In the genomic region with DNA sequence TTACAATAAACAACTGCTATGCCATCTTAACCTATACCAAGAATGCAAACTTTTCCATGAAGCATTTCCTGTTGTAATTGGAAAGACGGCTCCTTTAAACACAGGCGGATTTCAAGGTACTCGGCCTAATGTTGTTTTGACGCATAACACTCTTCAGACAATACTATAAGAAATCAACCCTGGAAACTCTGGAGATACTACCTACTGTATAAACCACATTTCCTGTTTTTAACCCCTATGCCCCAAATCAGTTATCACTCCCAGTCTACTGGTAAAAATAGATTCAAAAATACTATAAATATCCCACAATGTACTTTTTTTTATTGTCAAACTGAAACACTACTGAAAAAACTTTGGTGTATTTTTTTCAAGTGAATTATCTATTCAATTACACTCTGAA, we compare ENCODE assay signal across 20 cellular contexts.
A peak's percentile ranks its signal among the peaks of the same experiment; 100 is the strongest.
DNase-seq lines count a peak whose midpoint lies in the region; ATAC-seq and TF ChIP-seq lines count a peak whose summit lies in the region.
"Had no signal": no experiment of that assay in that cellular context is flagged by ENCODE, and none has a peak within 500 bp of the region (broad histone marks: within the 10 kb centered on the region; RNA-seq: fewer than 3 reads in every experiment).

No MANE protein-coding gene starts in this region.

- H3K27ac Mint-ChIP-seq in activated naive CD4-positive, alpha-beta T cell treated with anti-CD3 and anti-CD28 coated beads for 36 hours: peak overlapping the region; percentile 99
- peak overlapping the region; percentile 91 for H3K27ac Mint-ChIP-seq in activated naive CD8-positive, alpha-beta T cell treated with anti-CD3 and anti-CD28 coated beads, Interleukin-2, amount 50 U/mL, for 24 hours
- H3K27ac Mint-ChIP-seq in stimulated activated naive CD8-positive, alpha-beta T cell treated with anti-CD3 and anti-CD28 coated beads, Interleukin-15, amount 100 ng/mL, for 72 hours: peak overlapping the region; percentile 94 to 97
- H3K27ac Mint-ChIP-seq: brain had no signal

- no peaks in the 10 kb centered on the region for H3K9me3 Mint-ChIP-seq in activated naive CD4-positive, alpha-beta T cell treated with anti-CD3 and anti-CD28 coated beads for 36 hours
- no peaks in the 10 kb centered on the region for H3K9me3 Mint-ChIP-seq in activated naive CD8-positive, alpha-beta T cell treated with anti-CD3 and anti-CD28 coated beads, Interleukin-2, amount 50 U/mL, for 24 hours
- H3K9me3 Mint-ChIP-seq in stimulated activated naive CD8-positive, alpha-beta T cell treated with anti-CD3 and anti-CD28 coated beads, Interleukin-15, amount 100 ng/mL, for 72 hours: no peaks in the 10 kb centered on the region
- H3K9me3 Mint-ChIP-seq: brain had no signal

- no peak overlapping the region for H3K4me3 ChIP-seq in NB4 (ENCODE audit: low read depth, low read length)
- H3K4me3 ChIP-seq: gastroesophageal sphincter, left ventricle myocardium inferior, right lobe of liver, suprapubic skin had no signal

- ATAC-seq in activated naive CD8-positive, alpha-beta T cell treated with anti-CD3 and anti-CD28 coated beads, Interleukin-2, amount 50 U/mL, for 24 hours: peak; percentile 50
- ATAC-seq in stimulated activated naive CD8-positive, alpha-beta T cell treated with anti-CD3 and anti-CD28 coated beads, Interleukin-15, amount 100 ng/mL, for 72 hours: peak; percentile 62
- ATAC-seq in HG03521 (IDR thresholded peaks at IDR 0.05; ENCODE audit: unreplicated experiment): no peak
- ATAC-seq: gastroesophageal sphincter, right lobe of liver had no signal

- no peak for DNase-seq in activated naive CD4-positive, alpha-beta T cell treated with anti-CD3 and anti-CD28 coated beads for 36 hours
- DNase-seq in activated naive CD4-positive, alpha-beta T cell (lab: John Stamatoyannopoulos, UW): no peak
- DNase-seq in NB4 (ENCODE audit: low read depth) (peak; percentile 25), activated gamma-delta T cell (lab: John Stamatoyannopoulos, UW) (no peak)
- DNase-seq in activated naive CD8-positive, alpha-beta T cell treated with anti-CD3 and anti-CD28 coated beads, Interleukin-2, amount 50 U/mL, for 24 hours: no peak
- DNase-seq in stimulated activated naive CD8-positive, alpha-beta T cell treated with anti-CD3 and anti-CD28 coated beads, Interleukin-15, amount 100 ng/mL, for 72 hours: no peak
- DNase-seq in stimulated activated CD4-positive, alpha-beta T cell treated with anti-CD3 and anti-CD28 coated beads, Interleukin-4, amount 100 ng/mL, for 4 hours: no peak
- DNase-seq: activated CD4-positive, alpha-beta T cell treated with anti-CD3 and anti-CD28 coated beads for 48 hours; activated effector memory CD4-positive, alpha-beta T cell treated with anti-CD3 and anti-CD28 coated beads, Interleukin-2, amount 50 U/mL, for 16 hours; cortex of kidney; GDM1; left ventricle myocardium inferior; NCI-H1092; NCI-H526 treated with DMSO at 0.1 percent for 48 hours; right lobe of liver; SHP77 treated with DMSO at 0.1 percent for 48 hours had no signal

- CTCF ChIA-PET in activated naive CD4-positive, alpha-beta T cell treated with anti-CD3 and anti-CD28 coated beads for 36 hours (lab: Charles Lee): interaction anchor here (0.6 kb wide), 1 partner anchor 11 kb away, joined by 3 read pairs; no protein-coding TSS in a partner anchor

- intact Hi-C loops in activated naive CD4-positive, alpha-beta T cell treated with anti-CD3 and anti-CD28 coated beads for 36 hours (cut with micrococcal nuclease): loop anchor here (1.0 to 5.0 kb wide), 3 partner anchors 10 to 217 kb away; a partner anchor contains a TSS

- peaks cover 97% of the 10 kb centered on the region for H3K4me1 Mint-ChIP-seq in activated naive CD4-positive, alpha-beta T cell treated with anti-CD3 and anti-CD28 coated beads for 36 hours (ENCODE audit: low read depth)
- H3K4me1 Mint-ChIP-seq in activated naive CD8-positive, alpha-beta T cell treated with anti-CD3 and anti-CD28 coated beads, Interleukin-2, amount 50 U/mL, for 24 hours: peaks cover 100% of the 10 kb centered on the region
- peaks cover 98% of the 10 kb centered on the region for H3K4me1 Mint-ChIP-seq in stimulated activated naive CD8-positive, alpha-beta T cell treated with anti-CD3 and anti-CD28 coated beads, Interleukin-15, amount 100 ng/mL, for 72 hours

- peaks cover 3% of the 10 kb centered on the region for H3K36me3 Mint-ChIP-seq in activated naive CD4-positive, alpha-beta T cell treated with anti-CD3 and anti-CD28 coated beads for 36 hours (ENCODE audit: low read depth)
- peaks cover 14% of the 10 kb centered on the region for H3K36me3 Mint-ChIP-seq in activated naive CD8-positive, alpha-beta T cell treated with anti-CD3 and anti-CD28 coated beads, Interleukin-2, amount 50 U/mL, for 24 hours (ENCODE audit: low read depth)

- no peak for TF ChIP-seq CTCF in NB4 (IDR thresholded peaks at IDR 0.05; ENCODE audit: low read depth, low read length)

- H3K27me3 Mint-ChIP-seq in activated naive CD4-positive, alpha-beta T cell treated with anti-CD3 and anti-CD28 coated beads for 36 hours (ENCODE audit: low read depth): no peaks in the 10 kb centered on the region
- no peaks in the 10 kb centered on the region for H3K27me3 Mint-ChIP-seq in activated naive CD8-positive, alpha-beta T cell treated with anti-CD3 and anti-CD28 coated beads, Interleukin-2, amount 50 U/mL, for 24 hours
- no peaks in the 10 kb centered on the region for H3K27me3 Mint-ChIP-seq in stimulated activated naive CD8-positive, alpha-beta T cell treated with anti-CD3 and anti-CD28 coated beads, Interleukin-15, amount 100 ng/mL, for 72 hours

- TF ChIP-seq POLR2A in NB4 (IDR thresholded peaks at IDR 0.05; ENCODE audit: extremely low read depth, insufficient read length): no peak

- H3K4me3 Mint-ChIP-seq in activated naive CD4-positive, alpha-beta T cell treated with anti-CD3 and anti-CD28 coated beads for 36 hours: peak overlapping the region; percentile 53
- H3K4me3 Mint-ChIP-seq in activated naive CD8-positive, alpha-beta T cell treated with anti-CD3 and anti-CD28 coated beads, Interleukin-2, amount 50 U/mL, for 24 hours: peak overlapping the region; percentile 52
- peak overlapping the region; percentile 70 to 82 for H3K4me3 Mint-ChIP-seq in stimulated activated naive CD8-positive, alpha-beta T cell treated with anti-CD3 and anti-CD28 coated beads, Interleukin-15, amount 100 ng/mL, for 72 hours
- H3K4me3 Mint-ChIP-seq: brain had no signal
